ENCODE assay signal across 8 cellular contexts in the genomic region with DNA sequence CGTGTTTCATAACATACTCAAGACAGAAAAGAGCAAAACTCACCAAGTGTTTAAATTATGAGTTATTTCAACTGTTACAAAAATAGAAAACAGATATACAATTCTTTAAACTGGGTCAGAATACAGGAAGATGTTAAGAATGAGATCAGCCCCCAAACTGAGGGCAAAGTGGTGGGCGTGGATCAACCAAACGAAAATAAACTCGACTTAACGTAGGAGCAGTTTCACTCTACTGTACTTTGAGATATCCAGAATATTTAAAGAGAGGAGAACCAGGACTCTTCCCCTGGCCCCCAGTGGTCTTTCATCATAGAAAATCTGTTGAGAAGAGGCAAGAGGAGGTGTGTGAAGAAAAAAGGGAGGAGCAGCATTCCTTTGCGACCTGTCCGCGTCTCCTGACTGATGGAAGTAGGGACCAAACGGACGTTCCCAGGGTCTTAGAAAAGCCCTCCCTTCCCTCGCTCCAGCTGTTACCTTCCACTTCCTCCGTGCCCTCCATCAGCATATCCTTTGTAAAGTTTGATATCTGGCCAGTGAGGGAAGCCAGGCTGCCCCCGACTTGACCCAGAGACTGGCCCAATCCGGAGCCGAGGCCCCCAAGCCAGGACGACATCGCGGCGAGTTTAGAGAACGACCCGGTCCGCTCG. TPM values are rescaled to one million over a fixed set of nuclear protein-coding genes. Genes with fewer than 3 reads are reported as not detected.
A peak's percentile ranks its signal among the peaks of the same experiment; 100 is the strongest.
DNase-seq lines count a peak whose midpoint lies in the region; ATAC-seq and TF ChIP-seq lines count a peak whose summit lies in the region.

No MANE protein-coding gene starts in this region.

- H3K4me3 ChIP-seq in ACC112 (ENCODE audit: low read depth, low read length) (peak overlapping the region; percentile 80), foreskin fibroblast (ENCODE audit: low read depth in 1 of 2, low read length in 2 of 2) (peak overlapping the region; percentile 87 to 96), neural progenitor cell (peak overlapping the region; percentile 88)

- H3K9ac ChIP-seq in neural progenitor cell = peak overlapping the region; percentile 92

- peak overlapping the region; percentile 67 for H2AFZ ChIP-seq in ACC112 (ENCODE audit: low read length, unreplicated experiment)
- peak overlapping the region; percentile 78 for H2AFZ ChIP-seq in neural progenitor cell (replicated peaks)

- H3K9me3 ChIP-seq in neural progenitor cell (ENCODE audit: low read depth) = no peaks in the 10 kb centered on the region

- DNase-seq in GM13976 (ENCODE audit: low spot score) = peak; percentile 52
- peak; percentile 66 for DNase-seq in NCI-H2227 treated with DMSO at 0.1 percent for 48 hours (lab: John Stamatoyannopoulos, UW)
- no peak for DNase-seq in activated T-helper 1 cell treated with anti-CD3 and anti-CD28 coated beads, Interleukin-12 subunit alpha, Interleukin-12 subunit beta, Interleukin-2, Interleukin-4 antibody, amounts not matched to agents 30 ng/mL and 10 ng/mL and 1 ng/mL, durations not matched to agents 14 hours and 24 hours and 36 hours (ENCODE audit: low spot score)
- peak; percentile 27 to 59 for DNase-seq in foreskin fibroblast
- DNase-seq in neural progenitor cell (ENCODE audit: low spot score) = peak; percentile 79
- DNase-seq in NCI-H1436 (lab: John Stamatoyannopoulos, UW) = no peak

- peak overlapping the region; percentile 96 for H3K4me2 ChIP-seq in neural progenitor cell

- H3K36me3 ChIP-seq in ACC112 (ENCODE audit: insufficient read depth, low read length) = peaks cover 4% of the 10 kb centered on the region; the same call in 1 of the 2 replicates
- H3K36me3 ChIP-seq in neural progenitor cell = no peaks in the 10 kb centered on the region

- peaks cover 8% of the 10 kb centered on the region for H4K20me1 ChIP-seq in neural progenitor cell (ENCODE audit: low read depth)

- H3K4me1 Mint-ChIP-seq in activated T-helper 1 cell treated with anti-CD3 and anti-CD28 coated beads, Interleukin-12 subunit alpha, Interleukin-12 subunit beta, Interleukin-2, Interleukin-4 antibody, amounts not matched to agents 30 ng/mL and 10 ng/mL and 1 ng/mL, durations not matched to agents 14 hours and 24 hours and 36 hours (ENCODE audit: low read depth) = peaks cover 38% of the 10 kb centered on the region
- peaks cover 21% of the 10 kb centered on the region for H3K4me1 Mint-ChIP-seq in neural progenitor cell

- peak; percentile 19 for ATAC-seq in HG03025 (IDR thresholded peaks at IDR 0.05; ENCODE audit: low FRiP score, unreplicated experiment)

- peaks cover 12% of the 10 kb centered on the region for H3K4me1 ChIP-seq in ACC112 (ENCODE audit: control insufficient read depth, insufficient read depth, low read length, unreplicated experiment)
- H3K4me1 ChIP-seq in neural progenitor cell = peaks cover 12% of the 10 kb centered on the region

- H3K27me3 ChIP-seq in ACC112 (ENCODE audit: insufficient read depth, low read length) = no peaks in the 10 kb centered on the region
- no peaks in the 10 kb centered on the region for H3K27me3 ChIP-seq in neural progenitor cell

- H3K27me3 Mint-ChIP-seq in activated T-helper 1 cell treated with anti-CD3 and anti-CD28 coated beads, Interleukin-12 subunit alpha, Interleukin-12 subunit beta, Interleukin-2, Interleukin-4 antibody, amounts not matched to agents 30 ng/mL and 10 ng/mL and 1 ng/mL, durations not matched to agents 14 hours and 24 hours and 36 hours (ENCODE audit: insufficient read depth) = no peaks in the 10 kb centered on the region
- no peaks in the 10 kb centered on the region for H3K27me3 Mint-ChIP-seq in neural progenitor cell (ENCODE audit: insufficient read depth, low read depth)

- H3K36me3 Mint-ChIP-seq in activated T-helper 1 cell treated with anti-CD3 and anti-CD28 coated beads, Interleukin-12 subunit alpha, Interleukin-12 subunit beta, Interleukin-2, Interleukin-4 antibody, amounts not matched to agents 30 ng/mL and 10 ng/mL and 1 ng/mL, durations not matched to agents 14 hours and 24 hours and 36 hours (ENCODE audit: low read depth) = peaks cover 5% of the 10 kb centered on the region
- H3K36me3 Mint-ChIP-seq in neural progenitor cell = peaks cover 5% of the 10 kb centered on the region

- H3F3A ChIP-seq in neural progenitor cell (ENCODE audit: low read depth) = peaks cover 18% of the 10 kb centered on the region

- no peaks in the 10 kb centered on the region for H3K9me3 Mint-ChIP-seq in activated T-helper 1 cell treated with anti-CD3 and anti-CD28 coated beads, Interleukin-12 subunit alpha, Interleukin-12 subunit beta, Interleukin-2, Interleukin-4 antibody, amounts not matched to agents 30 ng/mL and 10 ng/mL and 1 ng/mL, durations not matched to agents 14 hours and 24 hours and 36 hours
- no peaks in the 10 kb centered on the region for H3K9me3 Mint-ChIP-seq in neural progenitor cell

- intact Hi-C loops in activated T-helper 1 cell treated with anti-CD3 and anti-CD28 coated beads, Interleukin-12 subunit alpha, Interleukin-12 subunit beta, Interleukin-2, Interleukin-4 antibody, amounts not matched to agents 30 ng/mL and 10 ng/mL and 1 ng/mL, durations not matched to agents 14 hours and 24 hours and 36 hours (cut with micrococcal nuclease) = loop anchor here (1.0 kb wide), 1 partner anchor 755 kb away; the partner anchor contains the start of gene GOLGA5

- peak overlapping the region; percentile 93 for H3K4me3 Mint-ChIP-seq in activated T-helper 1 cell treated with anti-CD3 and anti-CD28 coated beads, Interleukin-12 subunit alpha, Interleukin-12 subunit beta, Interleukin-2, Interleukin-4 antibody, amounts not matched to agents 30 ng/mL and 10 ng/mL and 1 ng/mL, durations not matched to agents 14 hours and 24 hours and 36 hours
- peak overlapping the region; percentile 95 for H3K4me3 Mint-ChIP-seq in neural progenitor cell

- in situ Hi-C loops in GM13976 (cut with MboI; ENCODE audit: low sequenced_read_pairs, unreplicated experiment) = no loop called here

- H3K79me2 ChIP-seq in ACC112 (ENCODE audit: control insufficient read depth, insufficient read depth, low read length, unreplicated experiment) (peaks cover 60% of the 10 kb centered on the region), neural progenitor cell (ENCODE audit: low read depth) (peaks cover 64% of the 10 kb centered on the region)

- peak overlapping the region; percentile 98 for H3K27ac ChIP-seq in ACC112 (ENCODE audit: low read depth, low read length)
- peak overlapping the region; percentile 93 for H3K27ac ChIP-seq in neural progenitor cell

- TF ChIP-seq CTCF in GM13976 (IDR thresholded peaks at IDR 0.05; ENCODE audit: borderline replicate concordance, control extremely low read depth, extremely low read depth, insufficient read depth, missing control alignments) = no peak
- no peak for TF ChIP-seq CTCF in foreskin fibroblast (IDR thresholded peaks at IDR 0.05; ENCODE audit: low read depth, low read length)
- no peak for TF ChIP-seq CTCF in neural progenitor cell (IDR thresholded peaks at IDR 0.05)

- H3K27ac Mint-ChIP-seq in activated T-helper 1 cell treated with anti-CD3 and anti-CD28 coated beads, Interleukin-12 subunit alpha, Interleukin-12 subunit beta, Interleukin-2, Interleukin-4 antibody, amounts not matched to agents 30 ng/mL and 10 ng/mL and 1 ng/mL, durations not matched to agents 14 hours and 24 hours and 36 hours = peak overlapping the region; percentile 98
- H3K27ac Mint-ChIP-seq in neural progenitor cell = peak overlapping the region; percentile 98

RNA-seq across cellular contexts. Expression of gene TRIP11, which starts 0.7 kb away (rescaled TPM):
- total RNA-seq in activated T-helper 1 cell treated with anti-CD3 and anti-CD28 coated beads, Interleukin-12 subunit alpha, Interleukin-12 subunit beta, Interleukin-2, Interleukin-4 antibody, amounts not matched to agents 30 ng/mL and 10 ng/mL and 1 ng/mL, durations not matched to agents 14 hours and 24 hours and 36 hours = 36.5 and 44.4 TPM in 2 replicates
- total RNA-seq in neural progenitor cell (ENCODE audit: low replicate concordance) = 23.2 and 28.4 TPM in 2 replicates

Comparison
In these comparisons a context has a peak if more than half of its experiments do, and no peak if none do; other contexts are left out.
1. DNase-seq: peak in GM13976 (single experiment), NCI-H2227 treated with DMSO at 0.1 percent for 48 hours (single experiment), foreskin fibroblast (2 of 2) and neural progenitor cell (single experiment); none in activated T-helper 1 cell treated with anti-CD3 and anti-CD28 coated beads, Interleukin-12 subunit alpha, Interleukin-12 subunit beta, Interleukin-2, Interleukin-4 antibody, amounts not matched to agents 30 ng/mL and 10 ng/mL and 1 ng/mL, durations not matched to agents 14 hours and 24 hours and 36 hours (single experiment) and NCI-H1436 (single experiment).
2. Peak in every context shown above with its lines, with median percentiles within 50 percentile points of each other: H3K4me3 ChIP-seq.